8 cellular contexts compared by ENCODE assay signal in genomic region chr11:124717786-124718634, GRCh38. TPM values are rescaled to one million over a fixed set of nuclear protein-coding genes. Genes with fewer than 3 reads are reported as not detected.
DNase-seq lines count a peak whose midpoint lies in the region; ATAC-seq and TF ChIP-seq lines count a peak whose summit lies in the region.

No MANE protein-coding gene starts in this region.

- peak overlapping the region; percentile 60 for H3K23ac ChIP-seq in mesendoderm (ENCODE audit: low read length)

- CTCF ChIA-PET in SK-N-SH (lab: Yijun Ruan, JAX) = interaction anchor here (0.9 to 1.7 kb wide), 6 partner anchors 16 to 119 kb away, joined by 3 to 8 read pairs (median 4); no protein-coding TSS in a partner anchor

- H3K79me1 ChIP-seq in mesendoderm (ENCODE audit: low read length) = no peaks in the 10 kb centered on the region

- H3K9me2 ChIP-seq in SK-N-SH = no peaks in the 10 kb centered on the region

- peak; percentile 79 for DNase-seq in SK-N-SH
- DNase-seq in mesendoderm = peak; percentile 70
- peak; percentile 49 to 87 for DNase-seq in upper lobe of left lung
- DNase-seq in OCI-M2 (lab: John Stamatoyannopoulos, UW; ENCODE audit: unreplicated experiment) = no peak

- H3K4me1 ChIP-seq in BLaER1 treated with 17β-estradiol and CSF1 and Interleukin-3, amounts not matched to agents 10 nM and 100 nM = peaks cover 59 to 71% (median 65%) of the 10 kb centered on the region in 10 experiments
- H3K4me1 ChIP-seq in SK-N-SH (ENCODE audit: control insufficient read depth in 1 of 2, insufficient read depth in 2 of 2, low read depth in 1 of 2, low read length in 1 of 2) = peaks cover 11% of the 10 kb centered on the region in 2 experiments; a peak in 2 of 4 replicates
- peaks cover 8 to 15% of the 10 kb centered on the region in 2 donors for H3K4me1 ChIP-seq in duodenal mucosa (ENCODE audit: control insufficient read depth in 1 of 2, insufficient read depth in 2 of 2, low read length in 2 of 2)
- H3K4me1 ChIP-seq in mesendoderm (ENCODE audit: control insufficient read depth, low read depth, low read length) = peaks cover 9% of the 10 kb centered on the region
- peaks cover 9 to 20% (median 13%) of the 10 kb centered on the region in 4 donors for H3K4me1 ChIP-seq in upper lobe of left lung

- peak overlapping the region; percentile 41 to 63 (median 50) for H3K4me3 ChIP-seq in BLaER1 treated with 17β-estradiol and CSF1 and Interleukin-3, amounts not matched to agents 10 nM and 100 nM
- peak overlapping the region in 1 of 2 experiments; percentile 42; a peak in 2 of 4 replicates for H3K4me3 ChIP-seq in SK-N-SH (ENCODE audit: low read depth in 2 of 2, low read length in 1 of 2)
- H3K4me3 ChIP-seq in duodenal mucosa (ENCODE audit: low read depth in 1 of 2, low read length in 2 of 2) = peak overlapping the region; percentile 55 to 59
- peak overlapping the region; percentile 28 for H3K4me3 ChIP-seq in mesendoderm (ENCODE audit: low read length)
- peak overlapping the region; percentile 26 to 53 (median 44) for H3K4me3 ChIP-seq in upper lobe of left lung

- TF ChIP-seq EP300 in SK-N-SH (IDR thresholded peaks at IDR 0.05; ENCODE audit: borderline replicate concordance in 1 of 2, low read depth in 1 of 2, low read length in 1 of 2) = no peak
- no peak for TF ChIP-seq EP300 in upper lobe of left lung (IDR thresholded peaks at IDR 0.05)

- peak overlapping the region in 9 of 11 experiments; percentile 2 to 44 (median 23); a peak in 9 of 22 replicates for H3K9ac ChIP-seq in BLaER1 treated with 17β-estradiol and CSF1 and Interleukin-3, amounts not matched to agents 10 nM and 100 nM
- H3K9ac ChIP-seq in SK-N-SH = no peak overlapping the region
- peak overlapping the region in 1 of 2 donors; percentile 20 for H3K9ac ChIP-seq in duodenal mucosa (ENCODE audit: low read depth in 1 of 2, low read length in 2 of 2)
- peak overlapping the region; percentile 51 for H3K9ac ChIP-seq in mesendoderm (ENCODE audit: low read length)

- 15% methylated on average over 39 of the region's 45 CpGs for WGBS in SK-N-SH (ENCODE audit: low lambda C conversion rate)
- no CpG with 5 or more reads among the region's 45 CpGs for whole genome bisulfite sequencing in mesendoderm (ENCODE audit: extremely low coverage, insufficient coverage, low lambda C conversion rate)
- WGBS in upper lobe of left lung, 2 donors = 0 to 3% methylated on average over 14 to 37 of the region's 45 CpGs

- H3K79me2 ChIP-seq in SK-N-SH (ENCODE audit: insufficient read depth) (no peaks in the 10 kb centered on the region), mesendoderm (ENCODE audit: control insufficient read depth, insufficient read depth, low read length) (no peaks in the 10 kb centered on the region)

- no peaks in the 10 kb centered on the region for H3F3A ChIP-seq in SK-N-SH (replicated peaks; ENCODE audit: insufficient read depth)

- no peak overlapping the region for H3K27ac ChIP-seq in BLaER1 treated with 17β-estradiol and CSF1 and Interleukin-3, amounts not matched to agents 10 nM and 100 nM
- H3K27ac ChIP-seq in SK-N-SH (ENCODE audit: low read depth in 2 of 2, low read length in 1 of 2) (no peak overlapping the region), duodenal mucosa (ENCODE audit: low read depth, low read length) (no peak overlapping the region), mesendoderm (ENCODE audit: low read depth, low read length) (no peak overlapping the region), upper lobe of left lung (peak overlapping the region; percentile 57 to 83 (median 76))

- H2AK5ac ChIP-seq in mesendoderm (ENCODE audit: low read length) = no peak overlapping the region

- no peak overlapping the region for H4K5ac ChIP-seq in mesendoderm (ENCODE audit: low read length)

- H3K4ac ChIP-seq in mesendoderm (ENCODE audit: low read depth, low read length) = no peak overlapping the region

- TF ChIP-seq RAD21 in SK-N-SH (IDR thresholded peaks at IDR 0.05; ENCODE audit: low read length) = no peak

- POLR2A ChIA-PET in SK-N-SH (lab: Yijun Ruan, JAX) = interaction anchor here (0.5 kb wide), 1 partner anchor 850 kb away, joined by 4 read pairs; no protein-coding TSS in a partner anchor

- H3K9me3 ChIP-seq in BLaER1 treated with 17β-estradiol and CSF1 and Interleukin-3, amounts not matched to agents 10 nM and 100 nM (replicated peaks in 1 of 11) = no peaks in the 10 kb centered on the region
- H3K9me3 ChIP-seq in SK-N-SH = no peaks in the 10 kb centered on the region
- H3K9me3 ChIP-seq in duodenal mucosa (ENCODE audit: control insufficient read depth in 1 of 2, low read length in 2 of 2) = no peaks in the 10 kb centered on the region
- H3K9me3 ChIP-seq in upper lobe of left lung = no peaks in the 10 kb centered on the region

- peak in 1 of 4 donors; percentile 66 for TF ChIP-seq POLR2A in upper lobe of left lung (IDR thresholded peaks at IDR 0.05)

- H2AFZ ChIP-seq in SK-N-SH (ENCODE audit: low read depth) = peak overlapping the region; percentile 67; the same call in 1 of the 2 replicates

- H3K56ac ChIP-seq in mesendoderm (ENCODE audit: low read length) = peak overlapping the region; percentile 40

- ATAC-seq in GM21529 (IDR thresholded peaks at IDR 0.05; ENCODE audit: unreplicated experiment) (peak; percentile 41), upper lobe of left lung (ENCODE audit: low FRiP score in 2 of 2) (peak; percentile 62 to 69), HG02938 (IDR thresholded peaks at IDR 0.05; ENCODE audit: unreplicated experiment) (no peak)

- H3K18ac ChIP-seq in mesendoderm (ENCODE audit: low read length) = peak overlapping the region; percentile 9

- H3K36me3 ChIP-seq in BLaER1 treated with 17β-estradiol and CSF1 and Interleukin-3, amounts not matched to agents 10 nM and 100 nM = no peaks in the 10 kb centered on the region
- H3K36me3 ChIP-seq in SK-N-SH (replicated peaks in 1 of 2; ENCODE audit: control insufficient read depth in 1 of 2, insufficient read depth in 2 of 2, low read length in 1 of 2) (no peaks in the 10 kb centered on the region), duodenal mucosa (ENCODE audit: control insufficient read depth in 1 of 2, insufficient read depth in 2 of 2, low read length in 2 of 2) (no peaks in the 10 kb centered on the region), mesendoderm (ENCODE audit: control insufficient read depth, insufficient read depth, low read length) (no peaks in the 10 kb centered on the region), upper lobe of left lung (no peaks in the 10 kb centered on the region)

- H2BK5ac ChIP-seq in mesendoderm (ENCODE audit: low read length) = no peak overlapping the region

- TF ChIP-seq CTCF in SK-N-SH (IDR thresholded peaks at IDR 0.05) = no peak
- TF ChIP-seq CTCF in upper lobe of left lung (IDR thresholded peaks at IDR 0.05) = no peak

- no peak overlapping the region for H2BK120ac ChIP-seq in mesendoderm (ENCODE audit: low read depth, low read length)

- H3K4me2 ChIP-seq in BLaER1 treated with 17β-estradiol and CSF1 and Interleukin-3, amounts not matched to agents 10 nM and 100 nM = peak overlapping the region; percentile 86 to 99 (median 96)
- H3K4me2 ChIP-seq in SK-N-SH = peak overlapping the region; percentile 68
- H3K4me2 ChIP-seq in mesendoderm (ENCODE audit: low read length) = peak overlapping the region; percentile 56

- no peak overlapping the region for H2BK15ac ChIP-seq in mesendoderm (replicated peaks; ENCODE audit: low read depth)

- peaks cover 0 to 16% (median 10%) of the 10 kb centered on the region in 11 experiments; a peak in 14 of 22 replicates for H4K20me1 ChIP-seq in BLaER1 treated with 17β-estradiol and CSF1 and Interleukin-3, amounts not matched to agents 10 nM and 100 nM
- no peaks in the 10 kb centered on the region for H4K20me1 ChIP-seq in SK-N-SH (ENCODE audit: insufficient read depth)

- peaks cover 43 to 59% (median 50%) of the 10 kb centered on the region in 11 experiments for H3K27me3 ChIP-seq in BLaER1 treated with 17β-estradiol and CSF1 and Interleukin-3, amounts not matched to agents 10 nM and 100 nM
- no peaks in the 10 kb centered on the region for H3K27me3 ChIP-seq in SK-N-SH (ENCODE audit: insufficient read depth)
- H3K27me3 ChIP-seq in duodenal mucosa (ENCODE audit: control insufficient read depth in 1 of 2, insufficient read depth in 2 of 2, low read length in 2 of 2) = peaks cover 33 to 57% of the 10 kb centered on the region in 2 donors
- peaks cover 54% of the 10 kb centered on the region for H3K27me3 ChIP-seq in mesendoderm (ENCODE audit: insufficient read depth, low read length, poor library complexity)
- H3K27me3 ChIP-seq in upper lobe of left lung = peaks cover 0 to 6% (median 1%) of the 10 kb centered on the region in 4 donors

- H4K8ac ChIP-seq in mesendoderm (ENCODE audit: low read depth, low read length) = no peak overlapping the region

TF ChIP-seq in SK-N-SH, 30 proteins besides CTCF, POLR2A, EP300 and RAD21 (continues in another document):
- TF ChIP-seq GABPA (IDR thresholded peaks at IDR 0.05; ENCODE audit: low read depth) (no peak), YY1 (IDR thresholded peaks at IDR 0.05; ENCODE audit: low read depth) (no peak)

RNA-seq across cellular contexts. Expression of gene NRGN, which starts 21.7 kb away (rescaled TPM):
- polyA plus RNA-seq in SK-N-SH (2012; rRNA removed) = 3.1 and 6.8 TPM in 2 replicates
- polyA plus RNA-seq in SK-N-SH (2012; cell fraction: cytosol; rRNA removed) = 2.7 and 4.1 TPM in 2 replicates
- polyA plus RNA-seq in SK-N-SH (2012; cell fraction: nucleus; rRNA removed) = 6.2 and 8.0 TPM in 2 replicates
- polyA plus RNA-seq in mesendoderm (2013, experiment 1 of 2) = 0.42 TPM
- 0.67 TPM for polyA plus RNA-seq in mesendoderm (2013, experiment 2 of 2)
- total RNA-seq in upper lobe of left lung = 100 to 1,000 TPM in 1 of 6 donors, 10 to 100 TPM in 5; 30.9 to 111 (median 77.6) TPM

RNA-seq across cellular contexts. Expression of gene VSIG2, which starts 34.0 kb away (rescaled TPM):
- polyA plus RNA-seq in SK-N-SH (2012; rRNA removed) = 0.06 TPM in 1 of 2 replicates, not detected in the other
- polyA plus RNA-seq in SK-N-SH (2012; cell fraction: cytosol; rRNA removed) = not detected in 2 replicates
- 0.07 and 0.08 TPM in 2 replicates for polyA plus RNA-seq in SK-N-SH (2012; cell fraction: nucleus; rRNA removed)
- not detected for polyA plus RNA-seq in mesendoderm (2013, experiment 1 of 2)
- 0.07 TPM for polyA plus RNA-seq in mesendoderm (2013, experiment 2 of 2)
- total RNA-seq in upper lobe of left lung = 10 to 100 TPM; 32.5 to 55.3 (median 40.2) TPM

RNA-seq across cellular contexts. Expression of gene ESAM, which starts 44.1 kb away (rescaled TPM):
- 1.3 and 1.4 TPM in 2 replicates for polyA plus RNA-seq in SK-N-SH (2012; rRNA removed)
- 0.40 and 0.71 TPM in 2 replicates for polyA plus RNA-seq in SK-N-SH (2012; cell fraction: cytosol; rRNA removed)
- 14.9 and 16.5 TPM in 2 replicates for polyA plus RNA-seq in SK-N-SH (2012; cell fraction: nucleus; rRNA removed)
- 0.21 TPM for polyA plus RNA-seq in mesendoderm (2013, experiment 1 of 2)
- polyA plus RNA-seq in mesendoderm (2013, experiment 2 of 2) = 0.14 TPM
- total RNA-seq in upper lobe of left lung = 100 to 1,000 TPM in 4 of 6 donors, 10 to 100 TPM in 2; 39.8 to 177 (median 128) TPM

RNA-seq across cellular contexts. Expression of gene SPA17, which starts 44.3 kb away (rescaled TPM):
- polyA plus RNA-seq in SK-N-SH (2012; rRNA removed) = 7.7 and 11.7 TPM in 2 replicates
- polyA plus RNA-seq in SK-N-SH (2012; cell fraction: cytosol; rRNA removed) = 14.6 and 17.8 TPM in 2 replicates
- 1.8 and 3.8 TPM in 2 replicates for polyA plus RNA-seq in SK-N-SH (2012; cell fraction: nucleus; rRNA removed)
- 7.0 TPM for polyA plus RNA-seq in mesendoderm (2013, experiment 1 of 2)
- polyA plus RNA-seq in mesendoderm (2013, experiment 2 of 2) = 6.7 TPM
- 10 to 100 TPM in 2 of 6 donors, 1 to 10 TPM in 4; 3.6 to 28.0 (median 7.6) TPM for total RNA-seq in upper lobe of left lung

RNA-seq across cellular contexts. Expression of gene SIAE, which starts 44.5 kb away (rescaled TPM):
- polyA plus RNA-seq in SK-N-SH (2012; rRNA removed) = 27.9 and 47.0 TPM in 2 replicates
- polyA plus RNA-seq in SK-N-SH (2012; cell fraction: cytosol; rRNA removed) = 35.8 and 36.8 TPM in 2 replicates
- polyA plus RNA-seq in SK-N-SH (2012; cell fraction: nucleus; rRNA removed) = 30.8 and 43.9 TPM in 2 replicates
- 0.63 TPM for polyA plus RNA-seq in mesendoderm (2013, experiment 1 of 2)
- 0.73 TPM for polyA plus RNA-seq in mesendoderm (2013, experiment 2 of 2)
- 10 to 100 TPM; 21.6 to 42.7 (median 29.3) TPM for total RNA-seq in upper lobe of left lung

Comparison
In these comparisons a context has a peak if more than half of its experiments do, and no peak if none do; other contexts are left out.
1. H3K27ac ChIP-seq: peak in upper lobe of left lung (4 of 4); none in BLaER1 treated with 17β-estradiol and CSF1 and Interleukin-3, amounts not matched to agents 10 nM and 100 nM (0 of 11), SK-N-SH (0 of 2), duodenal mucosa (single experiment) and mesendoderm (single experiment).
2. Peak in every context shown above with its lines, with median percentiles within 50 percentile points of each other: H3K4me2 ChIP-seq.